ENCODE assay signal across 1 cellular context in the genomic region with DNA sequence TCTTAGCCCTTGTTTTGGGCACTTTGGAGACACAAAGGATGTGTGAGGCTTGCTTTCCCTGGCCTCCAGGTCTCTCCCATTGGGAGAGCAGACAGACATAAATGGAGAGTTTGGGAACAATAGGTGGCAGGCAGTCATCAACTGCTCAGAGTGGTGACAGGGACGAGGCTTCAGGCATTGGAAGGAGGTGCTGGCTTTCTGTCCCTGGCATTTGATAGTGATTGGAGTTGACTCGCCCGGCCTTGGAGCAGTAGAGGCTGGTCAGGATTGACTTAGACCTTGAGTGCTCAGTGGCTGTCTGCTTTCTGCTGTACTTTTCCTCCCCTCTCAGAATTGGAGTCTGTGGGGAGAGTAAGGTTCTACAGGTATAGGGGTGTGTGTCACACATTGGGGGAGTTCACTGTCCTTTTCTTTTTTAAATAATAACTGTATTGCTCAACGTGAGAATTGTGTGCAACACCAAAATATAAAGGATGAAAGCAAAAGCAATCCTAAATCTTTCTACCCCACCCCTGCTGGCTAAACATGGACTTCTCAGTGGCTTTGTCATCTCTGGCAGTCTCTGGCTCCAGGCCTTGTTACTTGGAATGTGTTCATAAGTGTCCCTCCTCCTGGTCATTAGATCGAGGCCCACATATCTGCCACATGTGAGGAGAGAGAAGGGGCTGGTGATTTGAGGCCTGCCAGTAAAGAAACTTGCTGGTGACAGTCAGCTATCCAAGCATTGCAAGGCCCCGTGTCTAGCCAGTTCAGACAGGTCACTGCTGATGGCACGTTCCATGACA.
TF ChIP-seq lines count a peak whose summit lies in the region.

No MANE protein-coding gene starts in this region.

TF ChIP-seq in GM12878, 131 proteins besides CTCF, POLR2A, EP300 and RAD21:
- 0 out of 2 replicates have a peak, but pooled peaks have one; percentile 2 for TF ChIP-seq POLR2AphosphoS2 (IDR thresholded peaks at IDR 0.05; ENCODE audit: low read depth, low read length)
- TF ChIP-seq E2F4 (IDR thresholded peaks at IDR 0.05; ENCODE audit: low read depth, low read length): no peak
